In genomic region chr5:106755066-106755465, GRCh38 we compare ENCODE assay signal across 19 cellular contexts.
"Had no signal": no experiment of that assay in that cellular context is flagged by ENCODE, and none has a peak within 500 bp of the region (broad histone marks: within the 10 kb centered on the region; RNA-seq: fewer than 3 reads in every experiment).

No MANE protein-coding gene starts in this region.

- H3K4me3 ChIP-seq: hepatocyte, left ventricle myocardium inferior, right lobe of liver, stomach, vagina had no signal

- H3K79me2 ChIP-seq: hepatocyte, parathyroid adenoma had no signal

- H3K4me2 ChIP-seq: hepatocyte had no signal

- H3K4me1 ChIP-seq: left ventricle myocardium inferior, parathyroid adenoma, right lobe of liver, stomach, vagina had no signal

- ATAC-seq: activated CD4-positive, alpha-beta T cell treated with anti-CD3 and anti-CD28 coated beads for 36 hours; effector memory CD8-positive, alpha-beta T cell; naive thymus-derived CD4-positive, alpha-beta T cell; right lobe of liver; stimulated activated effector memory CD8-positive, alpha-beta T cell treated with anti-CD3 and anti-CD28 coated beads, Interleukin-12 subunit alpha, Interleukin-12 subunit beta, amount 100 ng/mL, for 72 hours; T-helper 17 cell had no signal

- DNase-seq: activated CD4-positive, alpha-beta T cell treated with anti-CD3 and anti-CD28 coated beads for 36 hours; activated CD4-positive, alpha-beta T cell treated with anti-CD3 and anti-CD28 coated beads, Interleukin-2, amount 50 U/mL, for 48 hours; activated gamma-delta T cell treated with Interleukin-2 at 50 U/mL for 16 hours; dermis blood vessel endothelial cell; effector memory CD8-positive, alpha-beta T cell; foreskin fibroblast; kidney glomerular epithelial cell; left ventricle myocardium inferior; naive thymus-derived CD4-positive, alpha-beta T cell; right lobe of liver; small intestine; stimulated activated CD4-positive, alpha-beta T cell treated with anti-CD3 and anti-CD28 coated beads, Interleukin-4, amount 100 ng/mL, for 1 hour; stomach; T-helper 17 cell; trophoblast cell had no signal

- H3K36me3 ChIP-seq: left ventricle myocardium inferior, right lobe of liver, stomach, vagina had no signal

- H2AFZ ChIP-seq: hepatocyte, parathyroid adenoma had no signal

- H3K27me3 ChIP-seq: hepatocyte, right lobe of liver, stomach, vagina had no signal

- H3K27ac ChIP-seq: hepatocyte, left ventricle myocardium inferior, parathyroid adenoma, right lobe of liver, stomach, vagina had no signal

- H3K9ac ChIP-seq: parathyroid adenoma had no signal

- H3K9me3 ChIP-seq: left ventricle myocardium inferior, right lobe of liver, stomach, vagina had no signal
